8 cellular contexts compared by ENCODE assay signal in genomic region chr6:70667256-70667710, GRCh38. TPM values are rescaled to one million over a fixed set of nuclear protein-coding genes. Genes with fewer than 3 reads are reported as not detected.
DNase-seq lines count a peak whose midpoint lies in the region; ATAC-seq and TF ChIP-seq lines count a peak whose summit lies in the region.

No MANE protein-coding gene starts in this region.

- H3K4me1 ChIP-seq in DOHH2 (ENCODE audit: control insufficient read depth, low read length) (peaks cover 19% of the 10 kb centered on the region), HUES64 (ENCODE audit: insufficient read depth, low read length) (peaks cover 14% of the 10 kb centered on the region)

- no peak for TF ChIP-seq CTCF in DOHH2 (IDR thresholded peaks at IDR 0.05; ENCODE audit: low read depth, low read length, poor library complexity, severe bottlenecking)

- WGBS in HUES64, result 27% methylated on average over 15 of the region's 15 CpGs

- peak overlapping the region; percentile 84 for H3K4me3 Mint-ChIP-seq in central memory CD8-positive, alpha-beta T cell
- peak overlapping the region; percentile 95 for H3K4me3 Mint-ChIP-seq in natural killer cell treated with Interleukin-12 subunit alpha and Interleukin-12 subunit beta and Interleukin-15 and Interleukin-18, amount 100 ng/mL, for 72 hours

- H3K4me3 ChIP-seq in DOHH2 (ENCODE audit: low read length) (peak overlapping the region; percentile 94), HUES64 (ENCODE audit: low read length) (peak overlapping the region; percentile 96)

- peak overlapping the region; percentile 92 for H3K4me2 ChIP-seq in DOHH2 (ENCODE audit: low read length)

- peak overlapping the region; percentile 52 for H3K27ac ChIP-seq in DOHH2 (ENCODE audit: low read depth, low read length)
- H3K27ac ChIP-seq in HUES64 (ENCODE audit: low read depth, low read length), result peak overlapping the region; percentile 88; the same call in 1 of the 2 replicates

- H3K27me3 Mint-ChIP-seq in central memory CD8-positive, alpha-beta T cell, result peaks cover 5% of the 10 kb centered on the region
- peaks cover 4 to 11% of the 10 kb centered on the region in 2 donors for H3K27me3 Mint-ChIP-seq in natural killer cell treated with Interleukin-12 subunit alpha and Interleukin-12 subunit beta and Interleukin-15 and Interleukin-18, amount 100 ng/mL, for 72 hours

- H4K20me1 ChIP-seq in DOHH2 (ENCODE audit: control insufficient read depth, insufficient read depth, low read depth, low read length), result no peaks in the 10 kb centered on the region; the same call in 1 of the 2 replicates

- peaks cover 45% of the 10 kb centered on the region for H3K79me2 ChIP-seq in DOHH2 (ENCODE audit: control insufficient read depth, low read length)

- H3K27me3 ChIP-seq in DOHH2 (ENCODE audit: control insufficient read depth, low read length), result no peaks in the 10 kb centered on the region
- H3K27me3 ChIP-seq in HUES64 (ENCODE audit: insufficient read depth, low read length), result no peaks in the 10 kb centered on the region

- peak overlapping the region; percentile 86 for H3K27ac Mint-ChIP-seq in central memory CD8-positive, alpha-beta T cell (ENCODE audit: low read depth)
- peak overlapping the region; percentile 82 to 96 for H3K27ac Mint-ChIP-seq in natural killer cell treated with Interleukin-12 subunit alpha and Interleukin-12 subunit beta and Interleukin-15 and Interleukin-18, amount 100 ng/mL, for 72 hours

- H3K4me1 Mint-ChIP-seq in central memory CD8-positive, alpha-beta T cell, result peaks cover 47% of the 10 kb centered on the region
- peaks cover 43 to 46% of the 10 kb centered on the region in 2 donors for H3K4me1 Mint-ChIP-seq in natural killer cell treated with Interleukin-12 subunit alpha and Interleukin-12 subunit beta and Interleukin-15 and Interleukin-18, amount 100 ng/mL, for 72 hours (ENCODE audit: low read depth in 2 of 2)

- no peaks in the 10 kb centered on the region for H3K9me3 Mint-ChIP-seq in central memory CD8-positive, alpha-beta T cell
- H3K9me3 Mint-ChIP-seq in natural killer cell treated with Interleukin-12 subunit alpha and Interleukin-12 subunit beta and Interleukin-15 and Interleukin-18, amount 100 ng/mL, for 72 hours, result no peaks in the 10 kb centered on the region

- DNase-seq in central memory CD8-positive, alpha-beta T cell (ENCODE audit: low spot score in 2 of 2), result peak in 1 of 2 donors; percentile 81
- DNase-seq in natural killer cell treated with Interleukin-12 subunit alpha and Interleukin-12 subunit beta and Interleukin-15 and Interleukin-18, amount 100 ng/mL, for 72 hours (ENCODE audit: low spot score), result no peak
- DNase-seq in DMS153 (lab: John Stamatoyannopoulos, UW), result no peak
- no peak for DNase-seq in activated CD4-positive, CD25-positive, alpha-beta regulatory T cell (lab: John Stamatoyannopoulos, UW)
- no peak for DNase-seq in stimulated activated naive CD4-positive, alpha-beta T cell treated with Interleukin-2 at 50 U/mL for 16 hours (lab: John Stamatoyannopoulos, UW)
- DNase-seq in DMS153 treated with DMSO at 0.1 percent for 48 hours (lab: John Stamatoyannopoulos, UW; ENCODE audit: unreplicated experiment), result no peak

- peak overlapping the region; percentile 77; the same call in 1 of the 2 replicates for H3K9ac ChIP-seq in HUES64 (ENCODE audit: low read depth, low read length)

- H3K9me3 ChIP-seq in DOHH2 (ENCODE audit: control insufficient read depth, insufficient read depth, low read length) (no peaks in the 10 kb centered on the region), HUES64 (ENCODE audit: insufficient read depth, low read depth, low read length) (no peaks in the 10 kb centered on the region)

- peak; percentile 3 for ATAC-seq in central memory CD8-positive, alpha-beta T cell (replicated peaks; ENCODE audit: extremely low read depth, poor library complexity, severe bottlenecking)
- ATAC-seq in natural killer cell treated with Interleukin-12 subunit alpha and Interleukin-12 subunit beta and Interleukin-15 and Interleukin-18, amount 100 ng/mL, for 72 hours, result no peak

- peaks cover 6% of the 10 kb centered on the region for H3K36me3 ChIP-seq in DOHH2 (ENCODE audit: control insufficient read depth, low read length)
- no peaks in the 10 kb centered on the region for H3K36me3 ChIP-seq in HUES64 (ENCODE audit: insufficient read depth, low read length)

- no peaks in the 10 kb centered on the region; the same call in 1 of the 2 replicates for H3F3A ChIP-seq in DOHH2 (ENCODE audit: control insufficient read depth, insufficient read depth)

- H3K9me2 ChIP-seq in DOHH2 (replicated peaks; ENCODE audit: control insufficient read depth, low read length), result no peaks in the 10 kb centered on the region

- peaks cover 4% of the 10 kb centered on the region for H3K36me3 Mint-ChIP-seq in central memory CD8-positive, alpha-beta T cell (ENCODE audit: insufficient read depth)
- H3K36me3 Mint-ChIP-seq in natural killer cell treated with Interleukin-12 subunit alpha and Interleukin-12 subunit beta and Interleukin-15 and Interleukin-18, amount 100 ng/mL, for 72 hours, result no peaks in the 10 kb centered on the region

RNA-seq across cellular contexts. Expression of gene SMAP1, which starts 0.4 kb away (rescaled TPM):
- 30.9 TPM for polyA plus RNA-seq in HUES64 (2013, experiment 1 of 2)
- 38.5 TPM for polyA plus RNA-seq in HUES64 (2013, experiment 2 of 2)
- total RNA-seq in natural killer cell treated with Interleukin-12 subunit alpha and Interleukin-12 subunit beta and Interleukin-15 and Interleukin-18, amount 100 ng/mL, for 72 hours, result 10 to 100 TPM; 22.1 to 30.6 TPM
